ENCODE assay signal across 12 cellular contexts in genomic region chr7:39451901-39452300, GRCh38.
"Had no signal": no experiment of that assay in that cellular context is flagged by ENCODE, and none has a peak within 500 bp of the region (broad histone marks: within the 10 kb centered on the region; RNA-seq: fewer than 3 reads in every experiment).

No MANE protein-coding gene starts in this region.

- H3K36me3 ChIP-seq: tibial artery, vagina had no signal

- ATAC-seq: naive thymus-derived CD4-positive, alpha-beta T cell; stimulated activated memory B cell treated with anti-CD40 and anti-IgM and Interleukin-4, amounts not matched to agents 10 μg/mL and 1 μg/mL and 100 μg/mL, for 72 hours; WTC11 had no signal

- H3K27ac ChIP-seq: tibial artery, vagina had no signal

- H3K27me3 ChIP-seq: tibial artery, vagina had no signal

- DNase-seq: activated CD4-positive, alpha-beta memory T cell treated with anti-CD3 and anti-CD28 coated beads, Interleukin-2, amount 10 ng/mL, durations not matched to agents 7 days and 5 days; activated CD4-positive, alpha-beta T cell treated with anti-CD3 and anti-CD28 coated beads for 4 hours; activated effector memory CD4-positive, alpha-beta T cell treated with Interleukin-2 at 50 U/mL for 16 hours; activated naive CD4-positive, alpha-beta T cell treated with anti-CD3 and anti-CD28 coated beads, Interleukin-2, amount 50 U/mL, for 16 hours; activated T-cell treated with anti-CD3 and anti-CD28 coated beads, Interleukin-2, amount 50 U/mL, for 24 hours; caudate nucleus; mammary epithelial cell; naive thymus-derived CD4-positive, alpha-beta T cell; tibial artery had no signal

- H3K4me3 ChIP-seq: tibial artery, vagina had no signal

- H3K4me1 ChIP-seq: tibial artery, vagina had no signal

- H3K9me3 ChIP-seq: tibial artery, vagina had no signal
